11 cellular contexts compared by ENCODE assay signal in genomic region chr20:2691663-2692035, GRCh38. TPM values are rescaled to one million over a fixed set of nuclear protein-coding genes. Genes with fewer than 3 reads are reported as not detected.
DNase-seq lines count a peak whose midpoint lies in the region; ATAC-seq, FAIRE-seq and TF ChIP-seq lines count a peak whose summit lies in the region.
"Had no signal": no experiment of that assay in that cellular context is flagged by ENCODE, and none has a peak within 500 bp of the region (broad histone marks: within the 10 kb centered on the region; RNA-seq: fewer than 3 reads in every experiment).

No MANE protein-coding gene starts in this region.

- H3K4me1 Mint-ChIP-seq in dendritic cell treated with granulocyte-macrophage colony-stimulating factor and Interleukin-4, amounts not matched to agents 40 ng/mL and 50 ng/mL, for 4 days (ENCODE audit: low read depth), result peaks cover 21% of the 10 kb centered on the region
- peaks cover 32% of the 10 kb centered on the region for H3K4me1 Mint-ChIP-seq in neural crest cell

- POLR2A ChIA-PET in A549 (lab: Yijun Ruan, JAX), result no interaction called here

- ATAC-seq in A549 (peak in 1 of 2 experiments; percentile 10; a peak in 3 of 6 replicates), HG03039 (IDR thresholded peaks at IDR 0.05; ENCODE audit: unreplicated experiment) (no peak)

- H3K27ac ChIP-seq in A549, result no peak overlapping the region
- H3K27ac ChIP-seq in HUES48 (ENCODE audit: low read depth, low read length), result no peak overlapping the region

- H3K9ac ChIP-seq in HUES48 (ENCODE audit: low read depth, low read length), result no peak overlapping the region

- H3K36me3 ChIP-seq in HUES48 (ENCODE audit: control insufficient read depth, insufficient read depth, low read length), result no peaks in the 10 kb centered on the region

- H3K27me3 ChIP-seq in HUES48 (ENCODE audit: control insufficient read depth, insufficient read depth, low read length), result peaks cover 80% of the 10 kb centered on the region

- H3K4me3 ChIP-seq in A549, result peak overlapping the region; percentile 88; the same call in 1 of the 3 replicates
- H3K4me3 ChIP-seq in HUES48 (ENCODE audit: low read depth, low read length), result peak overlapping the region; percentile 57

- WGBS in A549 (ENCODE audit: missing lambda C conversion rate), result 88% methylated on average over 10 of the region's 10 CpGs

- H3K27ac Mint-ChIP-seq in dendritic cell treated with granulocyte-macrophage colony-stimulating factor and Interleukin-4, amounts not matched to agents 40 ng/mL and 50 ng/mL, for 4 days, result peak overlapping the region; percentile 41
- peak overlapping the region; percentile 48 for H3K27ac Mint-ChIP-seq in neural crest cell (ENCODE audit: unreplicated experiment)

- TF ChIP-seq EP300 in A549 (IDR thresholded peaks at IDR 0.05), result no peak

- H3K36me3 Mint-ChIP-seq in dendritic cell treated with granulocyte-macrophage colony-stimulating factor and Interleukin-4, amounts not matched to agents 40 ng/mL and 50 ng/mL, for 4 days (ENCODE audit: low read depth), result peaks cover 5% of the 10 kb centered on the region
- peaks cover 5% of the 10 kb centered on the region for H3K36me3 Mint-ChIP-seq in neural crest cell (ENCODE audit: low read depth)

- TF ChIP-seq CTCF in A549 (IDR thresholded peaks at IDR 0.05) (no peak), neural crest cell (conservative IDR thresholded peaks at IDR 0.05) (no peak), GM20000 (IDR thresholded peaks at IDR 0.05; ENCODE audit: extremely low read depth, missing control alignments) (no peak)

- CTCF ChIA-PET in A549 (lab: Yijun Ruan, JAX), result interaction anchor here (0.6 to 1.1 kb wide), 6 partner anchors 15 to 641 kb away, joined by 3 to 4 read pairs (median 3); no protein-coding TSS in a partner anchor

- no peak for FAIRE-seq in A549 (lab: Jason Lieb, UNC)
- FAIRE-seq: islet of Langerhans had no signal

- H3K4me3 Mint-ChIP-seq in dendritic cell treated with granulocyte-macrophage colony-stimulating factor and Interleukin-4, amounts not matched to agents 40 ng/mL and 50 ng/mL, for 4 days, result peak overlapping the region; percentile 77
- peak overlapping the region; percentile 89 for H3K4me3 Mint-ChIP-seq in neural crest cell

- no peak for DNase-seq in A549 (ENCODE audit: low read depth in 1 of 2, low spot score in 1 of 2)
- no peak for DNase-seq in neural crest cell (ENCODE audit: low read depth, low spot score)
- DNase-seq in stimulated activated CD4-positive, alpha-beta T cell treated with anti-CD3 and anti-CD28 coated beads, Interleukin-12 subunit alpha, Interleukin-12 subunit beta, amount 100 ng/mL, for 4 hours, result no peak
- DNase-seq in GM20000 (ENCODE audit: low spot score), result no peak
- DNase-seq in ureter (ENCODE audit: low spot score), result no peak
- DNase-seq: NCI-H2029 treated with DMSO at 0.1 percent for 48 hours; stimulated activated CD4-positive, alpha-beta T cell treated with anti-CD3 and anti-CD28 coated beads, Interleukin-2, amount 100 ng/mL, for 48 hours had no signal

- H3K27me3 Mint-ChIP-seq in dendritic cell treated with granulocyte-macrophage colony-stimulating factor and Interleukin-4, amounts not matched to agents 40 ng/mL and 50 ng/mL, for 4 days, result peaks cover 83% of the 10 kb centered on the region
- H3K27me3 Mint-ChIP-seq in neural crest cell (ENCODE audit: low read depth), result peaks cover 82% of the 10 kb centered on the region

- H3K9me3 Mint-ChIP-seq in dendritic cell treated with granulocyte-macrophage colony-stimulating factor and Interleukin-4, amounts not matched to agents 40 ng/mL and 50 ng/mL, for 4 days, result no peaks in the 10 kb centered on the region
- no peaks in the 10 kb centered on the region for H3K9me3 Mint-ChIP-seq in neural crest cell

- intact Hi-C loops in dendritic cell treated with granulocyte-macrophage colony-stimulating factor and Interleukin-4, amounts not matched to agents 40 ng/mL and 50 ng/mL, for 4 days (cut with micrococcal nuclease), result loop anchor here (10.0 kb wide), 1 partner anchor 173 kb away; no protein-coding TSS in a partner anchor

- H3K4me1 ChIP-seq in A549 (peaks cover 8% of the 10 kb centered on the region; the same call in 1 of the 3 replicates), HUES48 (ENCODE audit: control insufficient read depth, insufficient read depth, low read length) (peaks cover 26% of the 10 kb centered on the region)

- no peak for TF ChIP-seq RAD21 in A549 (conservative IDR thresholded peaks at IDR 0.05 in 1 of 2, IDR thresholded peaks at IDR 0.05 in 1 of 2)

- peak overlapping the region; percentile 90 for H3K4me2 ChIP-seq in A549

- H3K9me3 ChIP-seq in A549 (no peaks in the 10 kb centered on the region), HUES48 (ENCODE audit: control insufficient read depth, insufficient read depth, low read length) (no peaks in the 10 kb centered on the region)

- TF ChIP-seq POLR2A in A549 (IDR thresholded peaks at IDR 0.05; ENCODE audit: low read length), result no peak

TF ChIP-seq in A549, 52 proteins besides CTCF, POLR2A, EP300 and RAD21:
- no peak for TF ChIP-seq RNF2 (IDR thresholded peaks at IDR 0.05; ENCODE audit: borderline replicate concordance, low read depth)
- TF ChIP-seq FOSL2 (IDR thresholded peaks at IDR 0.05), result no peak
- TF ChIP-seq FOSL2 (CRISPR knock-in tag; IDR thresholded peaks at IDR 0.05), result no peak
- TF ChIP-seq E2F6 (IDR thresholded peaks at IDR 0.05; ENCODE audit: borderline replicate concordance, low read depth), result no peak
- TF ChIP-seq HOXB13 (CRISPR knock-in tag; IDR thresholded peaks at IDR 0.05; ENCODE audit: low read depth), result no peak
- no peak for TF ChIP-seq BHLHE40 (IDR thresholded peaks at IDR 0.05; ENCODE audit: low read depth, low read length)

RNA-seq across cellular contexts. Expression of gene EBF4, which starts 0.9 kb away (rescaled TPM):
- polyA plus RNA-seq in A549 (2011; rRNA removed) (2.2 and 2.9 TPM in 2 replicates), A549 (2017; fragmentation: RNase III; extraction: RNeasy Plus Mini Kit Qiagen cat#74134 plus additional on column Dnase treatment) (1.5 to 3.2 TPM (median 2.8 TPM) in 3 replicates)
- polyA plus RNA-seq in A549 (2012; cell fraction: cytosol; rRNA removed), result 1.1 and 1.8 TPM in 2 replicates
- polyA plus RNA-seq in A549 (2012; cell fraction: nucleus; rRNA removed), result 7.8 and 8.6 TPM in 2 replicates
- polyA minus RNA-seq in A549 (2011; rRNA and poly(A)+ RNA removed), result 2.6 and 4.5 TPM in 2 replicates
- total RNA-seq in neural crest cell (23.2 and 24.6 TPM in 2 replicates), ureter (30.3 TPM)

RNA-seq across cellular contexts. Expression of gene IDH3B, which starts 27.6 kb away (rescaled TPM):
- 188 and 200 TPM in 2 replicates for polyA plus RNA-seq in A549 (2011; rRNA removed)
- polyA plus RNA-seq in A549 (2012; cell fraction: cytosol; rRNA removed), result 252 and 259 TPM in 2 replicates
- polyA plus RNA-seq in A549 (2012; cell fraction: nucleus; rRNA removed), result 494 and 609 TPM in 2 replicates
- polyA plus RNA-seq in A549 (2017; fragmentation: RNase III; extraction: RNeasy Plus Mini Kit Qiagen cat#74134 plus additional on column Dnase treatment), result 141 to 154 TPM (median 149 TPM) in 3 replicates
- 164 and 170 TPM in 2 replicates for polyA minus RNA-seq in A549 (2011; rRNA and poly(A)+ RNA removed)
- total RNA-seq in neural crest cell, result 100 and 102 TPM in 2 replicates
- total RNA-seq in ureter, result 79.8 TPM

RNA-seq across cellular contexts. Expression of gene NOP56, which starts 39.2 kb away (rescaled TPM):
- 471 and 571 TPM in 2 replicates for polyA plus RNA-seq in A549 (2011; rRNA removed)
- polyA plus RNA-seq in A549 (2012; cell fraction: cytosol; rRNA removed), result 493 and 522 TPM in 2 replicates
- 926 and 1,083 TPM in 2 replicates for polyA plus RNA-seq in A549 (2012; cell fraction: nucleus; rRNA removed)
- 658 to 761 TPM (median 681 TPM) in 3 replicates for polyA plus RNA-seq in A549 (2017; fragmentation: RNase III; extraction: RNeasy Plus Mini Kit Qiagen cat#74134 plus additional on column Dnase treatment)
- 526 and 546 TPM in 2 replicates for polyA minus RNA-seq in A549 (2011; rRNA and poly(A)+ RNA removed)
- total RNA-seq in neural crest cell, result 517 and 547 TPM in 2 replicates
- 179 TPM for total RNA-seq in ureter
